ENCODE assay signal across 1 cellular context in genomic region chr16:2211923-2212347, GRCh38.
TF ChIP-seq lines count a peak whose summit lies in the region.

No MANE protein-coding gene starts in this region.

TF ChIP-seq in GM23338, 12 proteins besides CTCF, POLR2A, EP300 and RAD21:
- TF ChIP-seq POLR2AphosphoS5 (IDR thresholded peaks at IDR 0.05; ENCODE audit: low read depth) (peak; percentile 54; the same call in 1 of the 2 replicates), EZH2phosphoT487 (IDR thresholded peaks at IDR 0.05; ENCODE audit: unreplicated experiment) (no peak)
